Comparison of ENCODE assay signal across 9 cellular contexts in the genomic region with DNA sequence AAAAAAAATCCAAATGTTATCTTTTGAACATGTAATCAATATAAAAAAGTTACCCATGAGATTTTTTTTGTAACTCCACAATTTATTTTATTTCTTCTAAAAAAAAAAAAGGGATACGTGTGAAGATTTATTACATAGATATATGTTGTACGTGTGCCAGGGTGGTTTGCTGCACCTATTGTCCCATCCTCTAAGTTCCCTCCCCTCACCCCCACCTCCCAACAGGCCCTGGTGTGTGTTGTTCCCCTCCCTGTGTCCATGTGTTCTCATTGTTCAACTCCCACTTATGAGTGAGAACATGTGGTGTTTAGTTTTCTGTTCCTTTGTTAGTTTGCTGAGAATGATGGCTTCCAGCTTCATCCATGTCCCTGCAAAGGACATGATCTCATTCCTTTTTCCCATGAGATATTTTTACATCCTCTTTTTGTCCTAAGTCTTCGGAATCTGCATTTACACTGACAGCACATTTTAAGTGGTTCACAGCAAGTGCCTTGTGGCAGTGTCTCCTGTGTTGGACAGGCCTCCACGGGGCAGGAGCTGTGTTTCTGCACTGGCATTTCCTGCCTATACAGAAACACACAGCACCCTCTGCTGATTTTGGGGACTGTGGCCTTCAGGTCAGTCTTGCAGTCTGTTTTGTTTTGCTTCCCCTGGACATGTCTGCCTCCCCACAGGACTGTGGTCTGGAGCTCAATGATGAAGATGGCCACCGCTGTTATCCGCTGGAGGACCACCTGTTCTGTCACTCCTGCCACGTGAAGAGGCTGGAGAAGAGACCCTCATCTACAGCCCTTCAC. TPM values are rescaled to one million over a fixed set of nuclear protein-coding genes. Genes with fewer than 3 reads are reported as not detected.
DNase-seq lines count a peak whose midpoint lies in the region; ATAC-seq, FAIRE-seq and TF ChIP-seq lines count a peak whose summit lies in the region.
"Had no signal": no experiment of that assay in that cellular context is flagged by ENCODE, and none has a peak within 500 bp of the region (broad histone marks: within the 10 kb centered on the region; RNA-seq: fewer than 3 reads in every experiment).

No MANE protein-coding gene starts in this region.

- H3K4me1 Mint-ChIP-seq in Caco-2 (ENCODE audit: low read depth, unreplicated experiment) (peaks cover 14% of the 10 kb centered on the region), T-helper 17 cell (peaks cover 9% of the 10 kb centered on the region), progenitor cell of endocrine pancreas (ENCODE audit: low read depth) (no peaks in the 10 kb centered on the region)

- DNase-seq in Caco-2 (no peak), T-helper 17 cell (no peak), foreskin keratinocyte (no peak), progenitor cell of endocrine pancreas (ENCODE audit: low spot score, unreplicated experiment) (no peak), NCI-H146 (lab: John Stamatoyannopoulos, UW) (no peak), D721Med (ENCODE audit: insufficient read length, low spot score) (no peak), WERI-Rb-1 (no peak), NCI-H345 (lab: John Stamatoyannopoulos, UW) (no peak)
- DNase-seq: OCI-M1 had no signal

- H3K27ac ChIP-seq in foreskin keratinocyte = no peak overlapping the region
- no peak overlapping the region for H3K27ac ChIP-seq in WERI-Rb-1

- ATAC-seq in T-helper 17 cell (peak; percentile 50), foreskin keratinocyte (peak; percentile 14)

- H3K27ac Mint-ChIP-seq in Caco-2 (ENCODE audit: unreplicated experiment) = peak overlapping the region; percentile 92
- peak overlapping the region; percentile 93 for H3K27ac Mint-ChIP-seq in T-helper 17 cell
- H3K27ac Mint-ChIP-seq in progenitor cell of endocrine pancreas = peak overlapping the region; percentile 33

- peaks cover 10% of the 10 kb centered on the region for H3K4me1 ChIP-seq in Caco-2
- peaks cover 15% of the 10 kb centered on the region for H3K4me1 ChIP-seq in foreskin keratinocyte

- H3K27me3 Mint-ChIP-seq in Caco-2 (ENCODE audit: insufficient read depth, unreplicated experiment) (no peaks in the 10 kb centered on the region), T-helper 17 cell (no peaks in the 10 kb centered on the region), progenitor cell of endocrine pancreas (no peaks in the 10 kb centered on the region)

- H3K4me3 ChIP-seq in Caco-2 (ENCODE audit: low read depth, low read length) (no peak overlapping the region), WERI-Rb-1 (ENCODE audit: low read depth, low read length) (no peak overlapping the region)

- no TSS peak for BruUV-seq in Caco-2 (replicated peaks; lab: Mats Ljungman, UMichigan)

- H3K4me3 Mint-ChIP-seq in Caco-2 (ENCODE audit: unreplicated experiment) (no peak overlapping the region), T-helper 17 cell (peak overlapping the region; percentile 80), progenitor cell of endocrine pancreas (ENCODE audit: low read depth) (no peak overlapping the region)

- POLR2A ChIA-PET in Caco-2 (lab: Charles Lee) = no interaction called here

- peaks cover 52% of the 10 kb centered on the region for H3K36me3 Mint-ChIP-seq in Caco-2 (ENCODE audit: insufficient read depth, unreplicated experiment)
- H3K36me3 Mint-ChIP-seq in T-helper 17 cell (ENCODE audit: low read depth) = no peaks in the 10 kb centered on the region
- peaks cover 10% of the 10 kb centered on the region for H3K36me3 Mint-ChIP-seq in progenitor cell of endocrine pancreas (ENCODE audit: insufficient read depth)

- H3K36me3 ChIP-seq in Caco-2 (ENCODE audit: control insufficient read depth, insufficient read depth, low read length) (peaks cover 7% of the 10 kb centered on the region), WERI-Rb-1 (peaks cover 11% of the 10 kb centered on the region)

- FAIRE-seq in D721Med (lab: Jason Lieb, UNC) = no peak

- H3K9me3 ChIP-seq in Caco-2 (no peaks in the 10 kb centered on the region), T-helper 17 cell (ENCODE audit: control insufficient read depth, low read length, poor library complexity, severe bottlenecking) (no peaks in the 10 kb centered on the region), WERI-Rb-1 (ENCODE audit: severe bottlenecking) (no peaks in the 10 kb centered on the region)

- H3K9me3 Mint-ChIP-seq in Caco-2 (ENCODE audit: unreplicated experiment) (no peaks in the 10 kb centered on the region), progenitor cell of endocrine pancreas (ENCODE audit: low read depth) (no peaks in the 10 kb centered on the region)

- no peak for TF ChIP-seq CTCF in Caco-2 (IDR thresholded peaks at IDR 0.05; ENCODE audit: insufficient read depth in 1 of 2, low read depth in 1 of 2, low read length in 1 of 2, severe bottlenecking in 1 of 2, unreplicated experiment in 1 of 2)
- peak; percentile 20 for TF ChIP-seq CTCF in foreskin keratinocyte (conservative IDR thresholded peaks at IDR 0.05)
- TF ChIP-seq CTCF in progenitor cell of endocrine pancreas (IDR thresholded peaks at IDR 0.05; ENCODE audit: unreplicated experiment) = no peak
- TF ChIP-seq CTCF in D721Med (IDR thresholded peaks at IDR 0.05; ENCODE audit: insufficient read depth, missing control alignments) = no peak
- no peak for TF ChIP-seq CTCF in WERI-Rb-1 (IDR thresholded peaks at IDR 0.05; ENCODE audit: low read depth, low read length)

- intact Hi-C loops in Caco-2 (cut with micrococcal nuclease; ENCODE audit: unreplicated experiment) = loop anchor here (1.0 kb wide), 1 partner anchor 13 kb away; the partner anchor contains the start of gene SACM1L

- CTCF ChIA-PET in Caco-2 (lab: Charles Lee) = interaction anchor here (1.5 to 1.7 kb wide), 2 partner anchors 17 to 20 kb away, joined by 5 to 7 read pairs; no protein-coding TSS in a partner anchor

- no peaks in the 10 kb centered on the region for H3K27me3 ChIP-seq in Caco-2 (replicated peaks; ENCODE audit: control insufficient read depth, insufficient read depth, low read length)
- no peaks in the 10 kb centered on the region for H3K27me3 ChIP-seq in foreskin keratinocyte
- no peaks in the 10 kb centered on the region for H3K27me3 ChIP-seq in WERI-Rb-1 (ENCODE audit: insufficient read depth, low read depth, severe bottlenecking)

RNA-seq across cellular contexts. Expression of gene SACM1L, which starts 12.8 kb away (rescaled TPM):
- total RNA-seq in Caco-2 (2022) (51.0 and 53.5 TPM in 2 replicates), T-helper 17 cell (10 to 100 TPM; 61.0 to 62.5 TPM), foreskin keratinocyte (27.9 and 30.8 TPM in 2 replicates), progenitor cell of endocrine pancreas (56.7 and 61.3 TPM in 2 replicates)
- 10.5 and 13.0 TPM in 2 replicates for polyA plus RNA-seq in foreskin keratinocyte

Comparison
In these comparisons a context has a peak if more than half of its experiments do, and no peak if none do; other contexts are left out.
1. H3K27ac Mint-ChIP-seq: peak in every context shown above with its lines; median percentile 93 in T-helper 17 cell; 92 in Caco-2; 33 in progenitor cell of endocrine pancreas.